ENCODE assay signal across 30 cellular contexts in genomic region chr5:82670692-82671091, GRCh38.
"Had no signal": no experiment of that assay in that cellular context is flagged by ENCODE, and none has a peak within 500 bp of the region (broad histone marks: within the 10 kb centered on the region; RNA-seq: fewer than 3 reads in every experiment).

No MANE protein-coding gene starts in this region.

- H3K9me3 ChIP-seq: adrenal gland, ascending aorta, esophagus squamous epithelium had no signal

- H3K27me3 ChIP-seq: adrenal gland, ascending aorta, brain microvascular endothelial cell, dorsolateral prefrontal cortex, esophagus squamous epithelium had no signal

- H3K36me3 ChIP-seq: adrenal gland, ascending aorta, brain microvascular endothelial cell, esophagus squamous epithelium had no signal

- H3K4me3 Mint-ChIP-seq: activated CD4-positive, alpha-beta memory T cell treated with anti-CD3 and anti-CD28 coated beads for 36 hours; activated CD4-positive, alpha-beta T cell treated with anti-CD3 and anti-CD28 coated beads for 36 hours; activated CD4-positive, alpha-beta T cell treated with anti-CD3 and anti-CD28 coated beads, Interleukin-2, amount 10 ng/mL, durations not matched to agents 24 days and 14 days; activated CD8-positive, alpha-beta memory T cell treated with anti-CD3 and anti-CD28 coated beads, Interleukin-2, amount 10 ng/mL, durations not matched to agents 7 days and 5 days; activated CD8-positive, alpha-beta T cell treated with anti-CD3 and anti-CD28 coated beads, Interleukin-2, amount 10 ng/mL, durations not matched to agents 7 days and 5 days; activated naive CD4-positive, alpha-beta T cell treated with anti-CD3 and anti-CD28 coated beads for 36 hours; activated naive CD4-positive, alpha-beta T cell treated with anti-CD3 and anti-CD28 coated beads, Interleukin-2, amount 50 U/mL, for 24 hours; activated naive CD8-positive, alpha-beta T cell treated with anti-CD3 and anti-CD28 coated beads for 36 hours; activated naive CD8-positive, alpha-beta T cell treated with anti-CD3 and anti-CD28 coated beads, Interleukin-2, amount 50 U/mL, for 24 hours; activated T-helper 1 cell treated with anti-CD3 and anti-CD28 coated beads, Interleukin-12 subunit alpha, Interleukin-12 subunit beta, Interleukin-2, Interleukin-4 antibody, amounts not matched to agents 30 ng/mL and 10 ng/mL and 1 ng/mL, durations not matched to agents 14 hours and 24 hours and 36 hours; central memory CD8-positive, alpha-beta T cell; dendritic cell treated with granulocyte-macrophage colony-stimulating factor and Interleukin-4, amounts not matched to agents 40 ng/mL and 50 ng/mL, for 4 days; T-cell had no signal

- H3K36me3 Mint-ChIP-seq: activated CD4-positive, alpha-beta memory T cell treated with anti-CD3 and anti-CD28 coated beads for 36 hours; activated naive CD4-positive, alpha-beta T cell treated with anti-CD3 and anti-CD28 coated beads, Interleukin-2, amount 50 U/mL, for 24 hours; T-cell had no signal

- H3K4me1 ChIP-seq: ascending aorta, esophagus squamous epithelium had no signal

- H3K27ac Mint-ChIP-seq: activated CD4-positive, alpha-beta memory T cell treated with anti-CD3 and anti-CD28 coated beads for 36 hours; activated CD4-positive, alpha-beta T cell treated with anti-CD3 and anti-CD28 coated beads for 36 hours; activated CD4-positive, alpha-beta T cell treated with anti-CD3 and anti-CD28 coated beads, Interleukin-2, amount 10 ng/mL, durations not matched to agents 24 days and 14 days; activated CD8-positive, alpha-beta memory T cell treated with anti-CD3 and anti-CD28 coated beads, Interleukin-2, amount 10 ng/mL, durations not matched to agents 7 days and 5 days; activated CD8-positive, alpha-beta T cell treated with anti-CD3 and anti-CD28 coated beads, Interleukin-2, amount 10 ng/mL, durations not matched to agents 7 days and 5 days; activated naive CD4-positive, alpha-beta T cell treated with anti-CD3 and anti-CD28 coated beads for 36 hours; activated naive CD4-positive, alpha-beta T cell treated with anti-CD3 and anti-CD28 coated beads, Interleukin-2, amount 50 U/mL, for 24 hours; activated naive CD8-positive, alpha-beta T cell treated with anti-CD3 and anti-CD28 coated beads for 36 hours; activated naive CD8-positive, alpha-beta T cell treated with anti-CD3 and anti-CD28 coated beads, Interleukin-2, amount 50 U/mL, for 24 hours; activated T-helper 1 cell treated with anti-CD3 and anti-CD28 coated beads, Interleukin-12 subunit alpha, Interleukin-12 subunit beta, Interleukin-2, Interleukin-4 antibody, amounts not matched to agents 30 ng/mL and 10 ng/mL and 1 ng/mL, durations not matched to agents 14 hours and 24 hours and 36 hours; activated T-helper 2 cell treated with anti-CD3 and anti-CD28 coated beads, Interferon-gamma antibody, Interleukin-2, Interleukin-4, amounts not matched to agents 10 μg/mL and 5 μg/mL and 100 μg/mL, durations not matched to agents 14 hours and 24 hours and 36 hours; dendritic cell treated with granulocyte-macrophage colony-stimulating factor and Interleukin-4, amounts not matched to agents 40 ng/mL and 50 ng/mL, for 4 days; T-cell had no signal

- ATAC-seq: activated CD4-positive, alpha-beta T cell treated with anti-CD3 and anti-CD28 coated beads for 36 hours; activated CD8-positive, alpha-beta memory T cell treated with anti-CD3 and anti-CD28 coated beads, Interleukin-2, amount 10 ng/mL, durations not matched to agents 7 days and 5 days; activated CD8-positive, alpha-beta T cell treated with anti-CD3 and anti-CD28 coated beads, Interleukin-2, amount 10 ng/mL, durations not matched to agents 7 days and 5 days; activated naive CD8-positive, alpha-beta T cell treated with anti-CD3 and anti-CD28 coated beads, Interleukin-2, amount 50 U/mL, for 24 hours; T-cell had no signal

- H3K27ac ChIP-seq: adrenal gland, ascending aorta, brain microvascular endothelial cell, coronary artery, dorsolateral prefrontal cortex, epithelial cell of prostate, esophagus squamous epithelium had no signal

- H3K9me3 Mint-ChIP-seq: activated CD4-positive, alpha-beta memory T cell treated with anti-CD3 and anti-CD28 coated beads for 36 hours; activated naive CD4-positive, alpha-beta T cell treated with anti-CD3 and anti-CD28 coated beads for 36 hours; activated naive CD4-positive, alpha-beta T cell treated with anti-CD3 and anti-CD28 coated beads, Interleukin-2, amount 50 U/mL, for 24 hours; central memory CD8-positive, alpha-beta T cell; dendritic cell treated with granulocyte-macrophage colony-stimulating factor and Interleukin-4, amounts not matched to agents 40 ng/mL and 50 ng/mL, for 4 days; T-cell had no signal

- DNase-seq: activated CD4-positive, alpha-beta memory T cell treated with anti-CD3 and anti-CD28 coated beads for 36 hours; activated CD4-positive, alpha-beta T cell treated with anti-CD3 and anti-CD28 coated beads for 36 hours; activated CD4-positive, alpha-beta T cell treated with anti-CD3 and anti-CD28 coated beads, Interleukin-2, amount 10 ng/mL, durations not matched to agents 24 days and 14 days; activated CD4-positive, CD25-positive, alpha-beta regulatory T cell; activated CD4-positive, CD25-positive, alpha-beta regulatory T cell treated with anti-CD3 and anti-CD28 coated beads, Interleukin-2, amount 50 U/mL, for 72 hours; activated CD8-positive, alpha-beta memory T cell treated with anti-CD3 and anti-CD28 coated beads, Interleukin-2, amount 10 ng/mL, durations not matched to agents 7 days and 5 days; activated CD8-positive, alpha-beta memory T cell treated with anti-CD3 and anti-CD28 coated beads, Interleukin-2, amount 50 U/mL, for 4 hours; activated CD8-positive, alpha-beta T cell treated with anti-CD3 and anti-CD28 coated beads, Interleukin-2, amount 10 ng/mL, durations not matched to agents 7 days and 5 days; activated effector memory CD4-positive, alpha-beta T cell treated with anti-CD3 and anti-CD28 coated beads, Interleukin-2, amount 50 U/mL, for 16 hours; activated naive CD4-positive, alpha-beta T cell treated with anti-CD3 and anti-CD28 coated beads for 36 hours; activated naive CD8-positive, alpha-beta T cell treated with anti-CD3 and anti-CD28 coated beads for 36 hours; activated naive CD8-positive, alpha-beta T cell treated with anti-CD3 and anti-CD28 coated beads, Interleukin-2, amount 50 U/mL, for 24 hours; activated T-cell treated with anti-CD3 and anti-CD28 coated beads, Interleukin-2, amount 50 U/mL, for 1 hour; activated T-cell treated with anti-CD3 and anti-CD28 coated beads, Interleukin-2, amount 50 U/mL, for 48 hours; adrenal gland; brain microvascular endothelial cell; dorsolateral prefrontal cortex; esophagus squamous epithelium; foreskin fibroblast; head of caudate nucleus; T-cell; T-helper 2 cell had no signal

- H3K27me3 Mint-ChIP-seq: central memory CD8-positive, alpha-beta T cell had no signal

- H3K4me1 Mint-ChIP-seq: activated naive CD4-positive, alpha-beta T cell treated with anti-CD3 and anti-CD28 coated beads, Interleukin-2, amount 50 U/mL, for 24 hours; central memory CD8-positive, alpha-beta T cell; T-cell had no signal

- H3K4me3 ChIP-seq: adrenal gland, ascending aorta, coronary artery, dorsolateral prefrontal cortex, esophagus squamous epithelium had no signal
